Comparison of ENCODE assay signal across 2 cellular contexts in the genomic region with DNA sequence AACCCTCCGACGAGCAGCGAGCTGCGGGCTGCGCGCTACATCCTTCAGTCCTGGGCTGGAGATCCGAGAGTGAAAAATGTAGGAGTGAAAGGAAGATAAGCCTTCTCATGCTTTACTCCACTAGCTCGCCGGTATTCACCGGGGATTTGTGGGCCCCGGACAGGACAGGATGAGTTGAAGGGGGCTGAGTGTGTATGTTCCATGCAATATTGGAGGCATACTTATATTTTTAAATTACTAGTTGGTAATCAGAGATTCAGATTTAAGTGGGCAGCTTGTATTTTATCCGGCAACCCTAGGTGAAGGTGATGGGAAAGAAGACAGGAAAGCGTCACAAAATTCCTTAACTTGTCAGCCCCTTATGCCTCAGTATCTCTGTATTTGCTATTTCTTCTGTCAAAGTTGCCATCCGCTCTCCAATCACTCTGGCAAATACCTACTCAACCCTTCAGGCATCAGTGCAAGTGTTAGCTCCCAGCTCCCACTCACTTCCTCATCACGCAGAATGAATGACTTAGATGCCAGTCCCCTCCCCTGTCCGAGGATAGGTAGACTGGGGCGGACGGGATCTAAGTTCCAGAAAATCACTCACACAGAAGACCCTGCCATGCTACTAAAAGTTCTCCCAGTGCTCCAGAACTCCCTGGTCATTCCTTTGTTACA.
TF ChIP-seq lines count a peak whose summit lies in the region.

No MANE protein-coding gene starts in this region.

TF ChIP-seq in GM12891, 5 proteins besides CTCF, POLR2A, EP300 and RAD21:
- TF ChIP-seq SPI1 (IDR thresholded peaks at IDR 0.05; ENCODE audit: low read depth, low read length), result peak; percentile 52
- no peak for TF ChIP-seq TAF1 (IDR thresholded peaks at IDR 0.05; ENCODE audit: low read depth, low read length)
- TF ChIP-seq PAX5 (IDR thresholded peaks at IDR 0.05; ENCODE audit: insufficient read depth, low read length, severe bottlenecking), result no peak

TF ChIP-seq in K562, 482 proteins besides CTCF, POLR2A, EP300 and RAD21 (continues in another document):
- TF ChIP-seq FUS (optimal IDR thresholded peaks at IDR 0.05; ENCODE audit: low read depth, low read length), result no peak
- no peak for TF ChIP-seq BCL6 (CRISPR knock-in tag; IDR thresholded peaks at IDR 0.05)
- no peak for TF ChIP-seq ZNF184 (CRISPR knock-in tag; IDR thresholded peaks at IDR 0.05)
- 0 out of 2 replicates have a peak, but pooled peaks have one; percentile 7 for TF ChIP-seq FOXM1 (IDR thresholded peaks at IDR 0.05; ENCODE audit: low read depth)
- TF ChIP-seq FOXM1 (CRISPR knock-in tag; IDR thresholded peaks at IDR 0.05; ENCODE audit: low read depth), result no peak
- TF ChIP-seq CC2D1A (IDR thresholded peaks at IDR 0.05), result no peak
- peak; percentile 84 for TF ChIP-seq GABPA (tag; conservative IDR thresholded peaks at IDR 0.05; ENCODE audit: low read depth)
- TF ChIP-seq, protein P1, sequence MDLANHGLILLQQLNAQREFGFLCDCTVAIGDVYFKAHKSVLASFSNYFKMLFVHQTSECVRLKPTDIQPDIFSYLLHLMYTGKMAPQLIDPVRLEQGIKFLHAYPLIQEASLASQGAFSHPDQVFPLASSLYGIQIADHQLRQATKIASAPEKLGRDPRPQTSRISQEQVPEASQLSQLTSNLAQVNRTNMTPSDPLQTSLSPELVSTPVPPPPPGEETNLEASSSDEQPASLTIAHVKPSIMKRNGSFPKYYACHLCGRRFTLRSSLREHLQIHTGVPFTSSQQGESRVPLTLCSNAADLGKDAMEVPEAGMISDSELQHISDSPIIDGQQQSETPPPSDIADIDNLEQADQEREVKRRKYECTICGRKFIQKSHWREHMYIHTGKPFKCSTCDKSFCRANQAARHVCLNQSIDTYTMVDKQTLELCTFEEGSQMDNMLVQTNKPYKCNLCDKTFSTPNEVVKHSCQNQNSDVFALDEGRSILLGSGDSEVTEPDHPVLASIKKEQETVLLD (IDR thresholded peaks at IDR 0.05), result no peak
- no peak for TF ChIP-seq HEY1 (CRISPR knock-in tag; IDR thresholded peaks at IDR 0.05; ENCODE audit: borderline replicate concordance)
- TF ChIP-seq EP400 (IDR thresholded peaks at IDR 0.05), result no peak
- no peak for TF ChIP-seq ZNF384 (IDR thresholded peaks at IDR 0.05; ENCODE audit: low read depth, low read length)
- no peak for TF ChIP-seq TSC22D4 (tag; IDR thresholded peaks at IDR 0.05)
- TF ChIP-seq ZNF76 (CRISPR knock-in tag; IDR thresholded peaks at IDR 0.05; ENCODE audit: borderline replicate concordance), result no peak
- TF ChIP-seq NR3C1 (CRISPR knock-in tag; IDR thresholded peaks at IDR 0.05), result no peak
- TF ChIP-seq CREBBP (IDR thresholded peaks at IDR 0.05; ENCODE audit: low read depth, low read length), result no peak
- TF ChIP-seq, protein P2, sequence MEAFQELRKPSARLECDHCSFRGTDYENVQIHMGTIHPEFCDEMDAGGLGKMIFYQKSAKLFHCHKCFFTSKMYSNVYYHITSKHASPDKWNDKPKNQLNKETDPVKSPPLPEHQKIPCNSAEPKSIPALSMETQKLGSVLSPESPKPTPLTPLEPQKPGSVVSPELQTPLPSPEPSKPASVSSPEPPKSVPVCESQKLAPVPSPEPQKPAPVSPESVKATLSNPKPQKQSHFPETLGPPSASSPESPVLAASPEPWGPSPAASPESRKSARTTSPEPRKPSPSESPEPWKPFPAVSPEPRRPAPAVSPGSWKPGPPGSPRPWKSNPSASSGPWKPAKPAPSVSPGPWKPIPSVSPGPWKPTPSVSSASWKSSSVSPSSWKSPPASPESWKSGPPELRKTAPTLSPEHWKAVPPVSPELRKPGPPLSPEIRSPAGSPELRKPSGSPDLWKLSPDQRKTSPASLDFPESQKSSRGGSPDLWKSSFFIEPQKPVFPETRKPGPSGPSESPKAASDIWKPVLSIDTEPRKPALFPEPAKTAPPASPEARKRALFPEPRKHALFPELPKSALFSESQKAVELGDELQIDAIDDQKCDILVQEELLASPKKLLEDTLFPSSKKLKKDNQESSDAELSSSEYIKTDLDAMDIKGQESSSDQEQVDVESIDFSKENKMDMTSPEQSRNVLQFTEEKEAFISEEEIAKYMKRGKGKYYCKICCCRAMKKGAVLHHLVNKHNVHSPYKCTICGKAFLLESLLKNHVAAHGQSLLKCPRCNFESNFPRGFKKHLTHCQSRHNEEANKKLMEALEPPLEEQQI (IDR thresholded peaks at IDR 0.05), result no peak
- no peak for TF ChIP-seq FOSL1 (tag; conservative IDR thresholded peaks at IDR 0.05)
- TF ChIP-seq NFXL1 (CRISPR knock-in tag; IDR thresholded peaks at IDR 0.05), result no peak
- no peak for TF ChIP-seq TAF15 (IDR thresholded peaks at IDR 0.05; ENCODE audit: low read depth, low read length)
- TF ChIP-seq, protein P3, sequence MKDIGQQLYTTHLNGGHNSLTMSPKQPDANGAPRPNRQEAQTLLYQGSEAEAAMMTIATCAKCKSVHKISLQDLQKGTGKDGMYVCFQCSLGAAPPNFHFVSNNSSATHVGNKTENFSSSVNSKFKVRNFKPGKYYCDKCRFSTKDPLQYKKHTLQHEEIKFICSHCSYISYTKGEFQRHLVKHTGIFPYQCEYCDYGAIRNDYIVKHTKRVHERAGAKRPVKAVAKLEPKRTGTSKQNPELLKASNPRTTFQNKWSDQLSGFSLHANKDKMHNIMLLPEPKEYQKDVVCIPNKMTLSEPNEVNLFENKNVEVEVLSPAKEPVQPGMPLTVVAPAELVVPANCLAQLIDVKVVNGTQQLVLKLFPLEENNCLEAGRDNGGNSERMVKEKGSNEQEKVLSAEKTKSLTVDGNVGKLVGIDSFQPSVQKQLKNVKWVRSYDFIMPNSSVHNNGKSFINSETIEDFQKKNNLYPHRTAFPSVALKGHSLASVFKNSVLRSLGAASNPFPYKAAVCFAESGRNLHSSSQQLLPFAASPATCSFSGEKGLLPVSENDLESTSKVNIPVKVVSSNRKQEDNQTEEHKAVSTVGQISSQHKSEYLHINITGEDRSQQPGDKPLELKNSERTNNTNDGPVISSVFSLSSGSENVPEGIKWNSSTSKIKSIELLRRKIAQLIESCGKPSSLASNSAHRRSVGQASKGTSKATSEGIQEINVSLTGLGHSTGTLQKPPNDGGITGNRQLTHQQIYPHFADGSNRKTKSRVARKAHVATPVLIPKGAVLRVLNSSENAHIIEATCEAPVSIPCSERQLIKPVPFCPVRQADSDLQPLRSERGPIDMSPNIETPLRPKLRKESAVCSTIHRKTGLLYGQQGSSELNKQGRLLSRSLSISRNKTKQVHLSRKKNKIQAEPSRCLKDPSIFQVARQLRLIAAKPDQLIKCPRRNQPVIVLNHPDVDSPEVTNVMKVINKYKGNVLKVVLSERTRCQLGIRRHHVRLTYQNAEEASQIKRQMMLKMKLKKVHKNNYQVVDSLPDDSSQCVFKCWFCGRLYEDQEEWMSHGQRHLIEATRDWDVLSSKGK (CRISPR knock-in tag; IDR thresholded peaks at IDR 0.05), result no peak
- no peak for TF ChIP-seq POLR3G (IDR thresholded peaks at IDR 0.05; ENCODE audit: extremely low read depth, insufficient read length, insufficient replicate concordance)
- TF ChIP-seq, protein P4, sequence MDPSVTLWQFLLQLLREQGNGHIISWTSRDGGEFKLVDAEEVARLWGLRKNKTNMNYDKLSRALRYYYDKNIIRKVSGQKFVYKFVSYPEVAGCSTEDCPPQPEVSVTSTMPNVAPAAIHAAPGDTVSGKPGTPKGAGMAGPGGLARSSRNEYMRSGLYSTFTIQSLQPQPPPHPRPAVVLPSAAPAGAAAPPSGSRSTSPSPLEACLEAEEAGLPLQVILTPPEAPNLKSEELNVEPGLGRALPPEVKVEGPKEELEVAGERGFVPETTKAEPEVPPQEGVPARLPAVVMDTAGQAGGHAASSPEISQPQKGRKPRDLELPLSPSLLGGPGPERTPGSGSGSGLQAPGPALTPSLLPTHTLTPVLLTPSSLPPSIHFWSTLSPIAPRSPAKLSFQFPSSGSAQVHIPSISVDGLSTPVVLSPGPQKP (CRISPR knock-in tag; IDR thresholded peaks at IDR 0.05), result no peak
- no peak for TF ChIP-seq DIDO1 (tag; IDR thresholded peaks at IDR 0.05; ENCODE audit: low read depth)
- no peak for TF ChIP-seq HNRNPL (IDR thresholded peaks at IDR 0.05; ENCODE audit: low read depth, low read length)
- no peak for TF ChIP-seq IRF2 (CRISPR knock-in tag; IDR thresholded peaks at IDR 0.05)
- no peak for TF ChIP-seq ZFX (CRISPR knock-in tag; IDR thresholded peaks at IDR 0.05)
- TF ChIP-seq, protein P5, sequence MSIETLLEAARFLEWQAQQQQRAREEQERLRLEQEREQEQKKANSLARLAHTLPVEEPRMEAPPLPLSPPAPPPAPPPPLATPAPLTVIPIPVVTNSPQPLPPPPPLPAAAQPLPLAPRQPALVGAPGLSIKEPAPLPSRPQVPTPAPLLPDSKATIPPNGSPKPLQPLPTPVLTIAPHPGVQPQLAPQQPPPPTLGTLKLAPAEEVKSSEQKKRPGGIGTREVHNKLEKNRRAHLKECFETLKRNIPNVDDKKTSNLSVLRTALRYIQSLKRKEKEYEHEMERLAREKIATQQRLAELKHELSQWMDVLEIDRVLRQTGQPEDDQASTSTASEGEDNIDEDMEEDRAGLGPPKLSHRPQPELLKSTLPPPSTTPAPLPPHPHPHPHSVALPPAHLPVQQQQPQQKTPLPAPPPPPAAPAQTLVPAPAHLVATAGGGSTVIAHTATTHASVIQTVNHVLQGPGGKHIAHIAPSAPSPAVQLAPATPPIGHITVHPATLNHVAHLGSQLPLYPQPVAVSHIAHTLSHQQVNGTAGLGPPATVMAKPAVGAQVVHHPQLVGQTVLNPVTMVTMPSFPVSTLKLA (conservative IDR thresholded peaks at IDR 0.05), result no peak
- TF ChIP-seq, protein P6, sequence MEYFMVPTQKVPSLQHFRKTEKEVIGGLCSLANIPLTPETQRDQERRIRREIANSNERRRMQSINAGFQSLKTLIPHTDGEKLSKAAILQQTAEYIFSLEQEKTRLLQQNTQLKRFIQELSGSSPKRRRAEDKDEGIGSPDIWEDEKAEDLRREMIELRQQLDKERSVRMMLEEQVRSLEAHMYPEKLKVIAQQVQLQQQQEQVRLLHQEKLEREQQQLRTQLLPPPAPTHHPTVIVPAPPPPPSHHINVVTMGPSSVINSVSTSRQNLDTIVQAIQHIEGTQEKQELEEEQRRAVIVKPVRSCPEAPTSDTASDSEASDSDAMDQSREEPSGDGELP (CRISPR knock-in tag; IDR thresholded peaks at IDR 0.05; ENCODE audit: borderline replicate concordance), result 0 out of 2 replicates have a peak, but pooled peaks have one; percentile 1
- TF ChIP-seq GTF2E2 (tag; IDR thresholded peaks at IDR 0.05), result no peak
- TF ChIP-seq, protein P7, sequence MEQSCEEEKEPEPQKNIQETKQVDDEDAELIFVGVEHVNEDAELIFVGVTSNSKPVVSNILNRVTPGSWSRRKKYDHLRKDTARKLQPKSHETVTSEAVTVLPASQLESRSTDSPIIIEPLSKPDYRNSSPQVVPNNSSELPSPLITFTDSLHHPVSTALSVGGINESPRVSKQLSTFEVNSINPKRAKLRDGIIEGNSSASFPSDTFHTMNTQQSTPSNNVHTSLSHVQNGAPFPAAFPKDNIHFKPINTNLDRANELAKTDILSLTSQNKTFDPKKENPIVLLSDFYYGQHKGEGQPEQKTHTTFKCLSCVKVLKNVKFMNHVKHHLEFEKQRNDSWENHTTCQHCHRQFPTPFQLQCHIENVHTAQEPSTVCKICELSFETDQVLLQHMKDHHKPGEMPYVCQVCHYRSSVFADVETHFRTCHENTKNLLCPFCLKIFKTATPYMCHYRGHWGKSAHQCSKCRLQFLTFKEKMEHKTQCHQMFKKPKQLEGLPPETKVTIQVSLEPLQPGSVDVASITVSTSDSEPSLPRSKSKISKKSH (CRISPR knock-in tag; IDR thresholded peaks at IDR 0.05), result no peak
- TF ChIP-seq, protein P8, sequence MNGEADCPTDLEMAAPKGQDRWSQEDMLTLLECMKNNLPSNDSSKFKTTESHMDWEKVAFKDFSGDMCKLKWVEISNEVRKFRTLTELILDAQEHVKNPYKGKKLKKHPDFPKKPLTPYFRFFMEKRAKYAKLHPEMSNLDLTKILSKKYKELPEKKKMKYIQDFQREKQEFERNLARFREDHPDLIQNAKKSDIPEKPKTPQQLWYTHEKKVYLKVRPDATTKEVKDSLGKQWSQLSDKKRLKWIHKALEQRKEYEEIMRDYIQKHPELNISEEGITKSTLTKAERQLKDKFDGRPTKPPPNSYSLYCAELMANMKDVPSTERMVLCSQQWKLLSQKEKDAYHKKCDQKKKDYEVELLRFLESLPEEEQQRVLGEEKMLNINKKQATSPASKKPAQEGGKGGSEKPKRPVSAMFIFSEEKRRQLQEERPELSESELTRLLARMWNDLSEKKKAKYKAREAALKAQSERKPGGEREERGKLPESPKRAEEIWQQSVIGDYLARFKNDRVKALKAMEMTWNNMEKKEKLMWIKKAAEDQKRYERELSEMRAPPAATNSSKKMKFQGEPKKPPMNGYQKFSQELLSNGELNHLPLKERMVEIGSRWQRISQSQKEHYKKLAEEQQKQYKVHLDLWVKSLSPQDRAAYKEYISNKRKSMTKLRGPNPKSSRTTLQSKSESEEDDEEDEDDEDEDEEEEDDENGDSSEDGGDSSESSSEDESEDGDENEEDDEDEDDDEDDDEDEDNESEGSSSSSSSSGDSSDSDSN (IDR thresholded peaks at IDR 0.05; ENCODE audit: borderline replicate concordance in 1 of 2, low read depth in 2 of 2, low read length in 2 of 2), result no peak
- no peak for TF ChIP-seq SAP30 (IDR thresholded peaks at IDR 0.05; ENCODE audit: borderline replicate concordance, insufficient read depth, low read depth, low read length, poor library complexity, severe bottlenecking)
- TF ChIP-seq TCF3 (CRISPR knock-in tag; IDR thresholded peaks at IDR 0.05), result no peak
- peak; percentile 16 for TF ChIP-seq HNRNPLL (IDR thresholded peaks at IDR 0.05; ENCODE audit: low read depth, low read length, poor library complexity, severe bottlenecking)
- peak; percentile 8 for TF ChIP-seq TBP (optimal IDR thresholded peaks at IDR 0.05; ENCODE audit: low read depth, low read length)
- TF ChIP-seq HOXB6 (CRISPR knock-in tag; IDR thresholded peaks at IDR 0.05; ENCODE audit: borderline replicate concordance), result no peak
- TF ChIP-seq, protein P9, sequence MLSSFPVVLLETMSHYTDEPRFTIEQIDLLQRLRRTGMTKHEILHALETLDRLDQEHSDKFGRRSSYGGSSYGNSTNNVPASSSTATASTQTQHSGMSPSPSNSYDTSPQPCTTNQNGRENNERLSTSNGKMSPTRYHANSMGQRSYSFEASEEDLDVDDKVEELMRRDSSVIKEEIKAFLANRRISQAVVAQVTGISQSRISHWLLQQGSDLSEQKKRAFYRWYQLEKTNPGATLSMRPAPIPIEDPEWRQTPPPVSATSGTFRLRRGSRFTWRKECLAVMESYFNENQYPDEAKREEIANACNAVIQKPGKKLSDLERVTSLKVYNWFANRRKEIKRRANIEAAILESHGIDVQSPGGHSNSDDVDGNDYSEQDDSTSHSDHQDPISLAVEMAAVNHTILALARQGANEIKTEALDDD (IDR thresholded peaks at IDR 0.05), result no peak
- no peak for TF ChIP-seq GATA2 (CRISPR knock-in tag; IDR thresholded peaks at IDR 0.05)
- TF ChIP-seq CBX1 (IDR thresholded peaks at IDR 0.05; ENCODE audit: low read depth), result no peak
- TF ChIP-seq FIP1L1 (IDR thresholded peaks at IDR 0.05; ENCODE audit: low read depth, low read length, poor library complexity, severe bottlenecking), result no peak
